In genomic region chr1:61098906-61099437, GRCh38 we compare ENCODE assay signal across 14 cellular contexts. TPM values are rescaled to one million over a fixed set of nuclear protein-coding genes. Genes with fewer than 3 reads are reported as not detected.
DNase-seq lines count a peak whose midpoint lies in the region; ATAC-seq and TF ChIP-seq lines count a peak whose summit lies in the region.
"Had no signal": no experiment of that assay in that cellular context is flagged by ENCODE, and none has a peak within 500 bp of the region (broad histone marks: within the 10 kb centered on the region; RNA-seq: fewer than 3 reads in every experiment).

No MANE protein-coding gene starts in this region.

- intact Hi-C loops in CD14-positive monocyte (cut with micrococcal nuclease): no loop called here

- H3K36me3 Mint-ChIP-seq in activated T-cell treated with anti-CD3 and anti-CD28 coated beads, Interleukin-2, amount 50 U/mL, for 72 hours (ENCODE audit: insufficient read depth in 2 of 2): no peaks in the 10 kb centered on the region
- peaks cover 4 to 5% of the 10 kb centered on the region in 2 donors for H3K36me3 Mint-ChIP-seq in CD14-positive monocyte
- H3K36me3 Mint-ChIP-seq in brain: peaks cover 7% of the 10 kb centered on the region
- H3K36me3 Mint-ChIP-seq: CD4-positive, alpha-beta memory T cell had no signal

- peak in 1 of 2 donors; percentile 39 for ATAC-seq in activated T-cell treated with anti-CD3 and anti-CD28 coated beads, Interleukin-2, amount 50 U/mL, for 72 hours (replicated peaks in 1 of 2)

- peaks cover 7% of the 10 kb centered on the region for H3K27me3 Mint-ChIP-seq in activated T-cell treated with anti-CD3 and anti-CD28 coated beads, Interleukin-2, amount 50 U/mL, for 72 hours (ENCODE audit: low read depth)
- H3K27me3 Mint-ChIP-seq in CD14-positive monocyte (ENCODE audit: low read depth in 3 of 3): no peaks in the 10 kb centered on the region
- H3K27me3 Mint-ChIP-seq in brain: peaks cover 3% of the 10 kb centered on the region

- no peaks in the 10 kb centered on the region for H3K9me3 Mint-ChIP-seq in activated T-cell treated with anti-CD3 and anti-CD28 coated beads, Interleukin-2, amount 50 U/mL, for 72 hours
- H3K9me3 Mint-ChIP-seq in CD14-positive monocyte (no peaks in the 10 kb centered on the region), brain (no peaks in the 10 kb centered on the region)
- H3K9me3 Mint-ChIP-seq: CD4-positive, alpha-beta memory T cell; H9 had no signal

- TF ChIP-seq CTCF in CD14-positive monocyte (IDR thresholded peaks at IDR 0.05) (no peak), brain (conservative IDR thresholded peaks at IDR 0.05) (no peak)

- no peak for DNase-seq in activated T-cell treated with anti-CD3 and anti-CD28 coated beads, Interleukin-2, amount 50 U/mL, for 72 hours
- DNase-seq in activated T-cell treated with anti-CD3 and anti-CD28 coated beads, Interleukin-2, amount 50 U/mL, for 48 hours: no peak
- DNase-seq in CD14-positive monocyte (ENCODE audit: low spot score) (no peak), superior temporal gyrus (ENCODE audit: extremely low spot score) (peak; percentile 35), NK-92 (lab: John Stamatoyannopoulos, UW; ENCODE audit: unreplicated experiment) (no peak), NCI-H187 treated with DMSO at 0.1 percent for 48 hours (lab: John Stamatoyannopoulos, UW) (no peak)
- DNase-seq: C1 segment of cervical spinal cord; CD4-positive, alpha-beta memory T cell; DND-41; GF-D8; GOT3; H9 had no signal

- no peak overlapping the region for H3K27ac Mint-ChIP-seq in activated T-cell treated with anti-CD3 and anti-CD28 coated beads, Interleukin-2, amount 50 U/mL, for 72 hours
- H3K27ac Mint-ChIP-seq in CD14-positive monocyte (peak overlapping the region; percentile 40 to 94 (median 80)), brain (peak overlapping the region in 4 of 5 experiments; percentile 7 to 37 (median 20))
- H3K27ac Mint-ChIP-seq: B cell; CD4-positive, alpha-beta memory T cell; H9 had no signal

- peak overlapping the region; percentile 0 for H3K4me3 Mint-ChIP-seq in activated T-cell treated with anti-CD3 and anti-CD28 coated beads, Interleukin-2, amount 50 U/mL, for 72 hours
- H3K4me3 Mint-ChIP-seq in CD14-positive monocyte (peak overlapping the region in 1 of 2 donors; percentile 18), brain (peak overlapping the region in 3 of 5 experiments; percentile 17 to 21 (median 17))
- H3K4me3 Mint-ChIP-seq: B cell; CD4-positive, alpha-beta memory T cell; H9 had no signal

- peaks cover 25% of the 10 kb centered on the region for H3K4me1 Mint-ChIP-seq in activated T-cell treated with anti-CD3 and anti-CD28 coated beads, Interleukin-2, amount 50 U/mL, for 72 hours (ENCODE audit: low read depth)
- H3K4me1 Mint-ChIP-seq in CD14-positive monocyte: peaks cover 57% of the 10 kb centered on the region
- H3K4me1 Mint-ChIP-seq in brain: peaks cover 74% of the 10 kb centered on the region
- H3K4me1 Mint-ChIP-seq: B cell, H9 had no signal

RNA-seq across cellular contexts. Expression of gene NFIA, which starts 16.6 kb away (rescaled TPM):
- 10 to 100 TPM; 17.3 to 27.3 TPM for total RNA-seq in activated T-cell treated with anti-CD3 and anti-CD28 coated beads, Interleukin-2, amount 50 U/mL, for 72 hours
- polyA plus RNA-seq in CD14-positive monocyte (1 to 10 TPM; 1.4 to 5.3 TPM), brain (ENCODE audit: insufficient read depth, low read depth, low replicate concordance) (4.1 TPM)
